In genomic region chr20:53923745-53924369, GRCh38 we compare ENCODE assay signal across 1 cellular context.
TF ChIP-seq lines count a peak whose summit lies in the region.

No MANE protein-coding gene starts in this region.

TF ChIP-seq in H1, 55 proteins besides CTCF, POLR2A, EP300 and RAD21 (continued from another document):
- TF ChIP-seq GTF2F1 (IDR thresholded peaks at IDR 0.05; ENCODE audit: borderline replicate concordance, low read depth, low read length) (no peak), USF2 (IDR thresholded peaks at IDR 0.05; ENCODE audit: low read length) (no peak), KDM5A (IDR thresholded peaks at IDR 0.05; ENCODE audit: low read length) (no peak), CBX5 (IDR thresholded peaks at IDR 0.05; ENCODE audit: low read depth, low read length) (no peak)
- TF ChIP-seq, protein P1, sequence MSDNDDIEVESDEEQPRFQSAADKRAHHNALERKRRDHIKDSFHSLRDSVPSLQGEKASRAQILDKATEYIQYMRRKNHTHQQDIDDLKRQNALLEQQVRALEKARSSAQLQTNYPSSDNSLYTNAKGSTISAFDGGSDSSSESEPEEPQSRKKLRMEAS (IDR thresholded peaks at IDR 0.05) = no peak
TF ChIP-seq in H1: peak in this region for 0.
